34 cellular contexts compared by ENCODE assay signal in the genomic region with DNA sequence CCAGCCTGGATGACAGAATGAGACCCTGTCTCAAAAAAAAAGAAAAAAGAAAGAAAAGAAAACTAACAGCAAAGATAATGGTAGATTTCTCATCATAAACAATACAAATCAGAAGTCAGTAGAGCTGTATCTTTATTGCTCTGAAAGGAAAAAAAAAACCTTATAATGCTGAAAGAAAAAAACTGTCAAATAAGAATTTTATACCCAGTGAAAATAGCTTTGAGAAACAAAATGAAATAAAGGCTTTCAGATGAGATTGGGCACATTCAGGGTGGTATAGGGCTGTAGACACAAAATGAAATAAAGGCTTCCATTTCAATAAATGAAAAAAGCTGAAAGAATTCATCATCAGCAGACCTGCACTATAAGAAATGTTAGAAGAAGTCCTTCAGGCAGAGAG.
"Had no signal": no experiment of that assay in that cellular context is flagged by ENCODE, and none has a peak within 500 bp of the region (broad histone marks: within the 10 kb centered on the region; RNA-seq: fewer than 3 reads in every experiment).

No MANE protein-coding gene starts in this region.

- H3K4me3 ChIP-seq: MG63 had no signal

- H3K36me3 ChIP-seq: MG63 had no signal

- DNase-seq: Karpas-422, Kasumi-1, MG63, MM.1S, MV-4-11, NCI-H1048, NCI-H1092, NCI-H1092 treated with DMSO at 0.1 percent for 48 hours, NCI-H1105, NCI-H1105 treated with DMSO at 0.1 percent for 48 hours, NCI-H1417, NCI-H1417 treated with DMSO at 0.1 percent for 48 hours, NCI-H1436, NCI-H1436 treated with DMSO at 0.1 percent for 48 hours, NCI-H146, NCI-H1694, NCI-H1694 treated with DMSO at 0.1 percent for 48 hours, NCI-H187, NCI-H187 treated with DMSO at 0.1 percent for 48 hours, NCI-H1930, NCI-H2029, NCI-H2029 treated with DMSO at 0.1 percent for 48 hours, NCI-H2081, NCI-H2081 treated with DMSO at 0.1 percent for 48 hours, NCI-H2107, NCI-H2171, NCI-H2171 treated with DMSO at 0.1 percent for 48 hours, NCI-H2227 treated with DMSO at 0.1 percent for 48 hours, NCI-H226, NCI-H345, NCI-H446, NCI-H446 treated with DMSO at 0.1 percent for 48 hours, NCI-H510A, NCI-H510A treated with DMSO at 0.1 percent for 48 hours had no signal

- H3K9me3 ChIP-seq: MG63 had no signal

- H3K27me3 ChIP-seq: MG63 had no signal
